ENCODE assay signal across 8 cellular contexts in genomic region chrX:101462892-101463291, GRCh38. TPM values are rescaled to one million over a fixed set of nuclear protein-coding genes. Genes with fewer than 3 reads are reported as not detected.
DNase-seq lines count a peak whose midpoint lies in the region; ATAC-seq and TF ChIP-seq lines count a peak whose summit lies in the region.

No MANE protein-coding gene starts in this region.

- H3K4me2 ChIP-seq in GM23248 (ENCODE audit: unreplicated experiment), result no peak overlapping the region

- no peak for TF ChIP-seq POLR2A in esophagus muscularis mucosa (IDR thresholded peaks at IDR 0.05; ENCODE audit: low read depth)

- H3K4me1 ChIP-seq in GM23248 (ENCODE audit: insufficient read depth), result no peaks in the 10 kb centered on the region
- H3K4me1 ChIP-seq in esophagus muscularis mucosa, result no peaks in the 10 kb centered on the region

- H3K9ac ChIP-seq in GM23248, result no peak overlapping the region

- TF ChIP-seq CTCF in AG04449 (IDR thresholded peaks at IDR 0.05; ENCODE audit: insufficient read depth, low read length, missing control alignments) (peak; percentile 32), esophagus muscularis mucosa (IDR thresholded peaks at IDR 0.05) (peak in 2 of 3 experiments; percentile 14 to 19)

- no peaks in the 10 kb centered on the region for H4K20me1 ChIP-seq in GM23248 (ENCODE audit: insufficient read depth)

- H3K27me3 ChIP-seq in GM23248 (replicated peaks; ENCODE audit: insufficient read depth) (no peaks in the 10 kb centered on the region), esophagus muscularis mucosa (no peaks in the 10 kb centered on the region)

- H3K4me1 Mint-ChIP-seq in activated T-cell treated with anti-CD3 and anti-CD28 coated beads, Interleukin-2, amount 50 U/mL, for 24 hours (ENCODE audit: low read depth), result no peaks in the 10 kb centered on the region

- H3K79me2 ChIP-seq in GM23248 (ENCODE audit: insufficient read depth), result no peaks in the 10 kb centered on the region

- no peaks in the 10 kb centered on the region for H3K9me2 ChIP-seq in GM23248 (ENCODE audit: insufficient read depth)

- WGBS in GM23248 (ENCODE audit: low coverage in 1 of 2, low lambda C conversion rate in 2 of 2, missing lambda C conversion rate in 2 of 2), 2 experiments, result 89 to 97% methylated on average over 3 of the region's 3 CpGs
- WGBS in esophagus muscularis mucosa, result 46% methylated on average over 3 of the region's 3 CpGs

- DNase-seq in AG04449 (ENCODE audit: low read depth, low spot score), result no peak
- DNase-seq in GM23248, result peak; percentile 52
- DNase-seq in NCI-H460 (ENCODE audit: extremely low read depth, low read depth), result peak; percentile 38
- DNase-seq in esophagus muscularis mucosa (ENCODE audit: extremely low spot score), result no peak
- no peak for DNase-seq in activated T-cell treated with anti-CD3 and anti-CD28 coated beads, Interleukin-2, amount 50 U/mL, for 24 hours

- H3K4me3 Mint-ChIP-seq in activated T-cell treated with anti-CD3 and anti-CD28 coated beads, Interleukin-2, amount 50 U/mL, for 24 hours, result no peak overlapping the region

- H3K36me3 ChIP-seq in GM23248 (ENCODE audit: low read depth) (no peaks in the 10 kb centered on the region), esophagus muscularis mucosa (peaks cover 0 to 5% (median 2%) of the 10 kb centered on the region in 4 donors)

- H3K4me3 ChIP-seq in AG04449 (ENCODE audit: low read depth, low read length) (no peak overlapping the region), GM23248 (no peak overlapping the region), esophagus muscularis mucosa (no peak overlapping the region)

- H2AFZ ChIP-seq in GM23248, result no peak overlapping the region

- no peak overlapping the region for H3K27ac Mint-ChIP-seq in activated T-cell treated with anti-CD3 and anti-CD28 coated beads, Interleukin-2, amount 50 U/mL, for 24 hours

- intact Hi-C loops in esophagus muscularis mucosa (cut with DNase I), result no loop called here

- in situ Hi-C loops in GM23248 (cut with MboI), result no loop called here

- H3K27me3 Mint-ChIP-seq in activated T-cell treated with anti-CD3 and anti-CD28 coated beads, Interleukin-2, amount 50 U/mL, for 24 hours, result peaks cover 3% of the 10 kb centered on the region

- no peaks in the 10 kb centered on the region for H3K36me3 Mint-ChIP-seq in activated T-cell treated with anti-CD3 and anti-CD28 coated beads, Interleukin-2, amount 50 U/mL, for 24 hours (ENCODE audit: low read depth)

- H3F3A ChIP-seq in GM23248 (ENCODE audit: insufficient read depth), result no peaks in the 10 kb centered on the region

- ATAC-seq in HG03196 (IDR thresholded peaks at IDR 0.05; ENCODE audit: unreplicated experiment) (no peak), HG02970 (IDR thresholded peaks at IDR 0.05; ENCODE audit: low FRiP score, unreplicated experiment) (no peak), GM18870 (IDR thresholded peaks at IDR 0.05; ENCODE audit: unreplicated experiment) (no peak)

- H3K9me3 Mint-ChIP-seq in activated T-cell treated with anti-CD3 and anti-CD28 coated beads, Interleukin-2, amount 50 U/mL, for 24 hours, result no peaks in the 10 kb centered on the region

- TF ChIP-seq EP300 in esophagus muscularis mucosa (IDR thresholded peaks at IDR 0.05), result no peak

- H3K9me3 ChIP-seq in GM23248 (ENCODE audit: low read depth), result no peaks in the 10 kb centered on the region
- no peaks in the 10 kb centered on the region for H3K9me3 ChIP-seq in esophagus muscularis mucosa

- CTCF ChIA-PET in AG04449 (lab: Yijun Ruan, JAX), result no interaction called here

- POLR2A ChIA-PET in AG04449 (lab: Yijun Ruan, JAX), result no interaction called here

- H3K27ac ChIP-seq in GM23248 (no peak overlapping the region), esophagus muscularis mucosa (replicated peaks in 1 of 4) (no peak overlapping the region)

RNA-seq across cellular contexts. Expression of gene ARMCX4, which starts 22.4 kb away (rescaled TPM):
- total RNA-seq in GM23248 (2014; rRNA removed; shearing (Covaris generic)), result 1.8 and 2.3 TPM in 2 replicates
- polyA plus RNA-seq in GM23248 (2016; fragmentation: Nextera tagmentation; extraction: Ambion mirVana), result 3.0 and 3.7 TPM in 2 replicates
- total RNA-seq in NCI-H460 (2014; rRNA removed; shearing (Covaris generic)), result 0.10 TPM in 1 of 2 replicates, not detected in the other
- polyA plus RNA-seq in NCI-H460 (2014; cell fraction: nucleus; rRNA removed), result 0.56 TPM in 1 of 2 replicates, not detected in the other
- total RNA-seq in esophagus muscularis mucosa, result 10 to 100 TPM in 2 of 4 donors, 1 to 10 TPM in 2; 4.2 to 12.3 (median 8.4) TPM

RNA-seq across cellular contexts. Expression of gene HNRNPH2, which starts 54.9 kb away (rescaled TPM):
- total RNA-seq in GM23248 (2014; rRNA removed; shearing (Covaris generic)), result 53.1 and 59.0 TPM in 2 replicates
- 97.8 and 99.7 TPM in 2 replicates for polyA plus RNA-seq in GM23248 (2016; fragmentation: Nextera tagmentation; extraction: Ambion mirVana)
- total RNA-seq in NCI-H460 (2014; rRNA removed; shearing (Covaris generic)), result 65.7 and 84.2 TPM in 2 replicates
- 47.6 and 55.5 TPM in 2 replicates for polyA plus RNA-seq in NCI-H460 (2014; cell fraction: nucleus; rRNA removed)
- total RNA-seq in esophagus muscularis mucosa, result 10 to 100 TPM; 36.4 to 60.0 (median 44.4) TPM

RNA-seq across cellular contexts. Expression of gene GLA, which starts 55.2 kb away (rescaled TPM):
- 27.1 and 36.6 TPM in 2 replicates for total RNA-seq in GM23248 (2014; rRNA removed; shearing (Covaris generic))
- polyA plus RNA-seq in GM23248 (2016; fragmentation: Nextera tagmentation; extraction: Ambion mirVana), result 20.4 and 26.6 TPM in 2 replicates
- 234 and 237 TPM in 2 replicates for total RNA-seq in NCI-H460 (2014; rRNA removed; shearing (Covaris generic))
- 484 and 501 TPM in 2 replicates for polyA plus RNA-seq in NCI-H460 (2014; cell fraction: nucleus; rRNA removed)
- total RNA-seq in esophagus muscularis mucosa, result 10 to 100 TPM in 3 of 4 donors, 1 to 10 TPM in 1; 8.7 to 17.7 (median 15.9) TPM

Comparison
In these comparisons a context has a peak if more than half of its experiments do, and no peak if none do; other contexts are left out.
1. DNase-seq: peak in GM23248 (single experiment) and NCI-H460 (single experiment); none in AG04449 (single experiment), esophagus muscularis mucosa (single experiment) and activated T-cell treated with anti-CD3 and anti-CD28 coated beads, Interleukin-2, amount 50 U/mL, for 24 hours (single experiment).